Comparison of ENCODE assay signal across 1 cellular context in the genomic region with DNA sequence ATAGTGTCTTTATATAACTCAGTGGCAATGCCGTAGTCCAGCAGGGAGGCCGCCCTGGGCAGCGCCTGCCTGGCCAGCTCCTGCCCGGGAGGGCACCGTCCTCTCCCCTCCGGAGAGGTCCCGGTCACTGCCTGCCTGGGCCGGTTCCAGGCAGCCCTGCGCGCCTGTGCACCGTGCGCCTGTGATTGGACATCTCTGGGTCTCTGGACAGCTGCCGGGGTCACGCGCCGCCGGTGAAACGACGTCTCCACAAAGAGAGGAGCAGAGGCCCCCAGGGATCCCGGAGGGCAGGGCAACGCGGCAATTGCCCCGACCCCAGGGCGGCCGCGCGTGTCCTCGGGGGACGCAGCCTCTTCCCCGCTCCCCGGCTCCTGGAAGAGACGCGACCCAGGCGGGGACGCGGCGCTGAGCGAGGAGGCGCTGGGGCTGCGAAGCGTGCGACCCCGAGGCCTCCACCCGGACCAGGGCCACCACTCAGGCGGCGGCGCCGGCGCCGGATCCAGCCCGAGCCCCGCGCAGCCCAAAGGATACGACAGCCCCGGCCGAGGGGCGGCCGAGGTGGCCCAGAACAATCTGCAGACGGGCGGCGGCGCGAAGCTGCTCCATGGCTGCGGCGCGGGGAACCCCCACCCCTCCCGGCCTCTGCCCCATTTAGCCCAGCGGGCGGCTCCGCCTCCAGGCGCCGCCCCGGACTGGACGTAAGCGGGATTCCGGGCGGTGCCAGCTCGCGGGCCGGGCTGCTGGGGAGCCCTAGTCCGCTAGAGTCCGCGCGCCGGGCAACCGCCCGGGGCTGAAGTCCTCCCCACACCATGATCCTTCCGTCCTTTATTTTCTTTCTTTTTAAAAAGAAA.
A peak's percentile ranks its signal among the peaks of the same experiment; 100 is the strongest.
TF ChIP-seq lines count a peak whose summit lies in the region.

A gene (minus strand): TSS at position 628 of the 851 bp plus-strand sequence. CDS start 22 bp downstream, at position 606.

TF ChIP-seq in HepG2, 621 proteins besides CTCF, POLR2A, EP300 and RAD21 (continued from another document and continues in another):
- no peak for TF ChIP-seq DPF2 (CRISPR knock-in tag; IDR thresholded peaks at IDR 0.05; ENCODE audit: borderline replicate concordance, low read depth)
- TF ChIP-seq, protein P1, sequence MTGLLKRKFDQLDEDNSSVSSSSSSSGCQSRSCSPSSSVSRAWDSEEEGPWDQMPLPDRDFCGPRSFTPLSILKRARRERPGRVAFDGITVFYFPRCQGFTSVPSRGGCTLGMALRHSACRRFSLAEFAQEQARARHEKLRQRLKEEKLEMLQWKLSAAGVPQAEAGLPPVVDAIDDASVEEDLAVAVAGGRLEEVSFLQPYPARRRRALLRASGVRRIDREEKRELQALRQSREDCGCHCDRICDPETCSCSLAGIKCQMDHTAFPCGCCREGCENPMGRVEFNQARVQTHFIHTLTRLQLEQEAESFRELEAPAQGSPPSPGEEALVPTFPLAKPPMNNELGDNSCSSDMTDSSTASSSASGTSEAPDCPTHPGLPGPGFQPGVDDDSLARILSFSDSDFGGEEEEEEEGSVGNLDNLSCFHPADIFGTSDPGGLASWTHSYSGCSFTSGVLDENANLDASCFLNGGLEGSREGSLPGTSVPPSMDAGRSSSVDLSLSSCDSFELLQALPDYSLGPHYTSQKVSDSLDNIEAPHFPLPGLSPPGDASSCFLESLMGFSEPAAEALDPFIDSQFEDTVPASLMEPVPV (CRISPR knock-in tag; IDR thresholded peaks at IDR 0.05) = peak; percentile 68
- TF ChIP-seq, protein P2, sequence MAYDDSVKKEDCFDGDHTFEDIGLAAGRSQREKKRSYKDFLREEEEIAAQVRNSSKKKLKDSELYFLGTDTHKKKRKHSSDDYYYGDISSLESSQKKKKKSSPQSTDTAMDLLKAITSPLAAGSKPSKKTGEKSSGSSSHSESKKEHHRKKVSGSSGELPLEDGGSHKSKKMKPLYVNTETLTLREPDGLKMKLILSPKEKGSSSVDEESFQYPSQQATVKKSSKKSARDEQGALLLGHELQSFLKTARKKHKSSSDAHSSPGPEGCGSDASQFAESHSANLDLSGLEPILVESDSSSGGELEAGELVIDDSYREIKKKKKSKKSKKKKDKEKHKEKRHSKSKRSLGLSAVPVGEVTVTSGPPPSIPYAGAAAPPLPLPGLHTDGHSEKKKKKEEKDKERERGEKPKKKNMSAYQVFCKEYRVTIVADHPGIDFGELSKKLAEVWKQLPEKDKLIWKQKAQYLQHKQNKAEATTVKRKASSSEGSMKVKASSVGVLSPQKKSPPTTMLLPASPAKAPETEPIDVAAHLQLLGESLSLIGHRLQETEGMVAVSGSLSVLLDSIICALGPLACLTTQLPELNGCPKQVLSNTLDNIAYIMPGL (CRISPR knock-in tag; IDR thresholded peaks at IDR 0.05; ENCODE audit: borderline replicate concordance in 1 of 2, low read depth in 1 of 2) = peak; percentile 51 to 67
- TF ChIP-seq ZC3H4 (CRISPR knock-in tag; IDR thresholded peaks at IDR 0.05; ENCODE audit: borderline replicate concordance) = no peak
- peak; percentile 97 for TF ChIP-seq RBFOX2 (IDR thresholded peaks at IDR 0.05; ENCODE audit: low read depth, low read length)
- TF ChIP-seq CEBPB (IDR thresholded peaks at IDR 0.05; ENCODE audit: borderline replicate concordance, low read depth, low read length) = no peak
- TF ChIP-seq ZFP41 (CRISPR knock-in tag; IDR thresholded peaks at IDR 0.05; ENCODE audit: borderline replicate concordance) = no peak
- TF ChIP-seq ZNF562 (CRISPR knock-in tag; IDR thresholded peaks at IDR 0.05; ENCODE audit: borderline replicate concordance) = no peak
- TF ChIP-seq CENPT (CRISPR knock-in tag; IDR thresholded peaks at IDR 0.05; ENCODE audit: low read depth) = no peak
- TF ChIP-seq, protein P3, sequence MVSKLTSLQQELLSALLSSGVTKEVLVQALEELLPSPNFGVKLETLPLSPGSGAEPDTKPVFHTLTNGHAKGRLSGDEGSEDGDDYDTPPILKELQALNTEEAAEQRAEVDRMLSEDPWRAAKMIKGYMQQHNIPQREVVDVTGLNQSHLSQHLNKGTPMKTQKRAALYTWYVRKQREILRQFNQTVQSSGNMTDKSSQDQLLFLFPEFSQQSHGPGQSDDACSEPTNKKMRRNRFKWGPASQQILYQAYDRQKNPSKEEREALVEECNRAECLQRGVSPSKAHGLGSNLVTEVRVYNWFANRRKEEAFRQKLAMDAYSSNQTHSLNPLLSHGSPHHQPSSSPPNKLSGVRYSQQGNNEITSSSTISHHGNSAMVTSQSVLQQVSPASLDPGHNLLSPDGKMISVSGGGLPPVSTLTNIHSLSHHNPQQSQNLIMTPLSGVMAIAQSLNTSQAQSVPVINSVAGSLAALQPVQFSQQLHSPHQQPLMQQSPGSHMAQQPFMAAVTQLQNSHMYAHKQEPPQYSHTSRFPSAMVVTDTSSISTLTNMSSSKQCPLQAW (CRISPR knock-in tag; IDR thresholded peaks at IDR 0.05) = no peak
- TF ChIP-seq ZNF790 (CRISPR knock-in tag; IDR thresholded peaks at IDR 0.05; ENCODE audit: borderline replicate concordance) = no peak
- TF ChIP-seq SRY (CRISPR knock-in tag; IDR thresholded peaks at IDR 0.05) = peak; percentile 67; the same call in 1 of the 2 replicates
- no peak for TF ChIP-seq NFE2L1 (CRISPR knock-in tag; IDR thresholded peaks at IDR 0.05; ENCODE audit: borderline replicate concordance)
- TF ChIP-seq, protein P4, sequence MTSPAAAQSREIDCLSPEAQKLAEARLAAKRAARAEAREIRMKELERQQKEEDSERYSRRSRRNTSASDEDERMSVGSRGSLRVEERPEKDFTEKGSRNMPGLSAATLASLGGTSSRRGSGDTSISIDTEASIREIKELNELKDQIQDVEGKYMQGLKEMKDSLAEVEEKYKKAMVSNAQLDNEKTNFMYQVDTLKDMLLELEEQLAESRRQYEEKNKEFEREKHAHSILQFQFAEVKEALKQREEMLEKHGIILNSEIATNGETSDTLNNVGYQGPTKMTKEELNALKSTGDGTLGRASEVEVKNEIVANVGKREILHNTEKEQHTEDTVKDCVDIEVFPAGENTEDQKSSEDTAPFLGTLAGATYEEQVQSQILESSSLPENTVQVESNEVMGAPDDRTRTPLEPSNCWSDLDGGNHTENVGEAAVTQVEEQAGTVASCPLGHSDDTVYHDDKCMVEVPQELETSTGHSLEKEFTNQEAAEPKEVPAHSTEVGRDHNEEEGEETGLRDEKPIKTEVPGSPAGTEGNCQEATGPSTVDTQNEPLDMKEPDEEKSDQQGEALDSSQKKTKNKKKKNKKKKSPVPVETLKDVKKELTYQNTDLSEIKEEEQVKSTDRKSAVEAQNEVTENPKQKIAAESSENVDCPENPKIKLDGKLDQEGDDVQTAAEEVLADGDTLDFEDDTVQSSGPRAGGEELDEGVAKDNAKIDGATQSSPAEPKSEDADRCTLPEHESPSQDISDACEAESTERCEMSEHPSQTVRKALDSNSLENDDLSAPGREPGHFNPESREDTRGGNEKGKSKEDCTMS (CRISPR knock-in tag; conservative IDR thresholded peaks at IDR 0.05) = no peak
- peak; percentile 45 for TF ChIP-seq RXRB (CRISPR knock-in tag; IDR thresholded peaks at IDR 0.05; ENCODE audit: borderline replicate concordance)
- TF ChIP-seq, protein P5, sequence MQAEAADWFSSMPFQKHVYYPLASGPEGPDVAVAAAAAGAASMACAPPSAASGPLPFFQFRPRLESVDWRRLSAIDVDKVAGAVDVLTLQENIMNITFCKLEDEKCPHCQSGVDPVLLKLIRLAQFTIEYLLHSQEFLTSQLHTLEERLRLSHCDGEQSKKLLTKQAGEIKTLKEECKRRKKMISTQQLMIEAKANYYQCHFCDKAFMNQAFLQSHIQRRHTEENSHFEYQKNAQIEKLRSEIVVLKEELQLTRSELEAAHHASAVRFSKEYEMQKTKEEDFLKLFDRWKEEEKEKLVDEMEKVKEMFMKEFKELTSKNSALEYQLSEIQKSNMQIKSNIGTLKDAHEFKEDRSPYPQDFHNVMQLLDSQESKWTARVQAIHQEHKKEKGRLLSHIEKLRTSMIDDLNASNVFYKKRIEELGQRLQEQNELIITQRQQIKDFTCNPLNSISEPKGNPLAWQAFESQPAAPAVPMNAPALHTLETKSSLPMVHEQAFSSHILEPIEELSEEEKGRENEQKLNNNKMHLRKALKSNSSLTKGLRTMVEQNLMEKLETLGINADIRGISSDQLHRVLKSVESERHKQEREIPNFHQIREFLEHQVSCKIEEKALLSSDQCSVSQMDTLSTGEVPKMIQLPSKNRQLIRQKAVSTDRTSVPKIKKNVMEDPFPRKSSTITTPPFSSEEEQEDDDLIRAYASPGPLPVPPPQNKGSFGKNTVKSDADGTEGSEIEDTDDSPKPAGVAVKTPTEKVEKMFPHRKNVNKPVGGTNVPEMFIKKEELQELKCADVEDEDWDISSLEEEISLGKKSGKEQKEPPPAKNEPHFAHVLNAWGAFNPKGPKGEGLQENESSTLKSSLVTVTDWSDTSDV (CRISPR knock-in tag; IDR thresholded peaks at IDR 0.05) = no peak; the same call in 1 of the 2 replicates
- TF ChIP-seq, protein P6, sequence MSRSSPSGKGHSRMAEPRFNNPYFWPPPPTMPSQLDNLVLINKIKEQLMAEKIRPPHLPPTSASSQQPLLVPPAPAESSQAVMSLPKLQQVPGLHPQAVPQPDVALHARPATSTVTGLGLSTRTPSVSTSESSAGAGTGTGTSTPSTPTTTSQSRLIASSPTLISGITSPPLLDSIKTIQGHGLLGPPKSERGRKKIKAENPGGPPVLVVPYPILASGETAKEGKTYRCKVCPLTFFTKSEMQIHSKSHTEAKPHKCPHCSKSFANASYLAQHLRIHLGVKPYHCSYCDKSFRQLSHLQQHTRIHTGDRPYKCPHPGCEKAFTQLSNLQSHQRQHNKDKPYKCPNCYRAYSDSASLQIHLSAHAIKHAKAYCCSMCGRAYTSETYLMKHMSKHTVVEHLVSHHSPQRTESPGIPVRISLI (CRISPR knock-in tag; IDR thresholded peaks at IDR 0.05; ENCODE audit: borderline replicate concordance) = no peak
- no peak for TF ChIP-seq ADNP (CRISPR knock-in tag; IDR thresholded peaks at IDR 0.05)
- TF ChIP-seq MBD4 (IDR thresholded peaks at IDR 0.05; ENCODE audit: borderline replicate concordance, low read length) = no peak
- TF ChIP-seq ZFP36L1 (CRISPR knock-in tag; IDR thresholded peaks at IDR 0.05) = no peak
- no peak for TF ChIP-seq ZNF678 (CRISPR knock-in tag; IDR thresholded peaks at IDR 0.05)
- peak; percentile 95 for TF ChIP-seq ZNF121 (CRISPR knock-in tag; IDR thresholded peaks at IDR 0.05)
- no peak for TF ChIP-seq NR1H2 (CRISPR knock-in tag; IDR thresholded peaks at IDR 0.05; ENCODE audit: borderline replicate concordance, low read depth)
- TF ChIP-seq EZH2 (conservative IDR thresholded peaks at IDR 0.05; ENCODE audit: low read depth, low read length) = no peak
- TF ChIP-seq ZNF337 (CRISPR knock-in tag; IDR thresholded peaks at IDR 0.05; ENCODE audit: borderline replicate concordance, low read depth) = no peak
- TF ChIP-seq, protein P7, sequence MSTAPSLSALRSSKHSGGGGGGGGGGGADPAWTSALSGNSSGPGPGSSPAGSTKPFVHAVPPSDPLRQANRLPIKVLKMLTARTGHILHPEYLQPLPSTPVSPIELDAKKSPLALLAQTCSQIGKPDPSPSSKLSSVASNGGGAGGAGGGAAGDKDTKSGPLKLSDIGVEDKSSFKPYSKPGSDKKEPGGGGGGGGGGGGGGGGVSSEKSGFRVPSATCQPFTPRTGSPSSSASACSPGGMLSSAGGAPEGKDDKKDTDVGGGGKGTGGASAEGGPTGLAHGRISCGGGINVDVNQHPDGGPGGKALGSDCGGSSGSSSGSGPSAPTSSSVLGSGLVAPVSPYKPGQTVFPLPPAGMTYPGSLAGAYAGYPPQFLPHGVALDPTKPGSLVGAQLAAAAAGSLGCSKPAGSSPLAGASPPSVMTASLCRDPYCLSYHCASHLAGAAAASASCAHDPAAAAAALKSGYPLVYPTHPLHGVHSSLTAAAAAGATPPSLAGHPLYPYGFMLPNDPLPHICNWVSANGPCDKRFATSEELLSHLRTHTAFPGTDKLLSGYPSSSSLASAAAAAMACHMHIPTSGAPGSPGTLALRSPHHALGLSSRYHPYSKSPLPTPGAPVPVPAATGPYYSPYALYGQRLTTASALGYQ (CRISPR knock-in tag; IDR thresholded peaks at IDR 0.05) = peak; percentile 60; the same call in 1 of the 2 replicates
- TF ChIP-seq TCF12 (IDR thresholded peaks at IDR 0.05) = no peak
- no peak for TF ChIP-seq TCF12 (CRISPR knock-in tag; IDR thresholded peaks at IDR 0.05)
- TF ChIP-seq RBM39 (IDR thresholded peaks at IDR 0.05; ENCODE audit: low read depth, low read length, poor library complexity, severe bottlenecking) = peak; percentile 71
- TF ChIP-seq FOXC1 (CRISPR knock-in tag; IDR thresholded peaks at IDR 0.05; ENCODE audit: borderline replicate concordance) = peak; percentile 82
- TF ChIP-seq, protein P8, sequence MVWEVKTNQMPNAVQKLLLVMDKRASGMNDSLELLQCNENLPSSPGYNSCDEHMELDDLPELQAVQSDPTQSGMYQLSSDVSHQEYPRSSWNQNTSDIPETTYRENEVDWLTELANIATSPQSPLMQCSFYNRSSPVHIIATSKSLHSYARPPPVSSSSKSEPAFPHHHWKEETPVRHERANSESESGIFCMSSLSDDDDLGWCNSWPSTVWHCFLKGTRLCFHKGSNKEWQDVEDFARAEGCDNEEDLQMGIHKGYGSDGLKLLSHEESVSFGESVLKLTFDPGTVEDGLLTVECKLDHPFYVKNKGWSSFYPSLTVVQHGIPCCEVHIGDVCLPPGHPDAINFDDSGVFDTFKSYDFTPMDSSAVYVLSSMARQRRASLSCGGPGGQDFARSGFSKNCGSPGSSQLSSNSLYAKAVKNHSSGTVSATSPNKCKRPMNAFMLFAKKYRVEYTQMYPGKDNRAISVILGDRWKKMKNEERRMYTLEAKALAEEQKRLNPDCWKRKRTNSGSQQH (CRISPR knock-in tag; IDR thresholded peaks at IDR 0.05; ENCODE audit: low read depth) = no peak
- TF ChIP-seq CAMTA2 (CRISPR knock-in tag; IDR thresholded peaks at IDR 0.05; ENCODE audit: borderline replicate concordance) = no peak
- TF ChIP-seq, protein P9, sequence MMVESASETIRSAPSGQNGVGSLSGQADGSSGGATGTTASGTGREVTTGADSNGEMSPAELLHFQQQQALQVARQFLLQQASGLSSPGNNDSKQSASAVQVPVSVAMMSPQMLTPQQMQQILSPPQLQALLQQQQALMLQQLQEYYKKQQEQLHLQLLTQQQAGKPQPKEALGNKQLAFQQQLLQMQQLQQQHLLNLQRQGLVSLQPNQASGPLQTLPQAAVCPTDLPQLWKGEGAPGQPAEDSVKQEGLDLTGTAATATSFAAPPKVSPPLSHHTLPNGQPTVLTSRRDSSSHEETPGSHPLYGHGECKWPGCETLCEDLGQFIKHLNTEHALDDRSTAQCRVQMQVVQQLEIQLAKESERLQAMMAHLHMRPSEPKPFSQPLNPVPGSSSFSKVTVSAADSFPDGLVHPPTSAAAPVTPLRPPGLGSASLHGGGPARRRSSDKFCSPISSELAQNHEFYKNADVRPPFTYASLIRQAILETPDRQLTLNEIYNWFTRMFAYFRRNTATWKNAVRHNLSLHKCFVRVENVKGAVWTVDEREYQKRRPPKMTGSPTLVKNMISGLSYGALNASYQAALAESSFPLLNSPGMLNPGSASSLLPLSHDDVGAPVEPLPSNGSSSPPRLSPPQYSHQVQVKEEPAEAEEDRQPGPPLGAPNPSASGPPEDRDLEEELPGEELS (CRISPR knock-in tag; IDR thresholded peaks at IDR 0.05) = no peak; the same call in 1 of the 2 replicates
- TF ChIP-seq ZBTB1 (CRISPR knock-in tag; IDR thresholded peaks at IDR 0.05; ENCODE audit: borderline replicate concordance) = no peak
- TF ChIP-seq, protein P10, sequence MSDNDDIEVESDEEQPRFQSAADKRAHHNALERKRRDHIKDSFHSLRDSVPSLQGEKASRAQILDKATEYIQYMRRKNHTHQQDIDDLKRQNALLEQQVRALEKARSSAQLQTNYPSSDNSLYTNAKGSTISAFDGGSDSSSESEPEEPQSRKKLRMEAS (IDR thresholded peaks at IDR 0.05) = peak; percentile 92
- TF ChIP-seq HOXA9 (CRISPR knock-in tag; IDR thresholded peaks at IDR 0.05; ENCODE audit: borderline replicate concordance) = no peak
- peak; percentile 96 for TF ChIP-seq POLR2G (IDR thresholded peaks at IDR 0.05; ENCODE audit: low read depth, low read length)
- TF ChIP-seq ZNF556 (CRISPR knock-in tag; IDR thresholded peaks at IDR 0.05; ENCODE audit: borderline replicate concordance) = no peak
- TF ChIP-seq RARG (CRISPR knock-in tag; IDR thresholded peaks at IDR 0.05; ENCODE audit: low read depth) = no peak
- peak; percentile 26; the same call in 1 of the 2 replicates for TF ChIP-seq ZFP37 (CRISPR knock-in tag; IDR thresholded peaks at IDR 0.05; ENCODE audit: borderline replicate concordance)
- no peak for TF ChIP-seq FOXK2 (IDR thresholded peaks at IDR 0.05)
